In the genomic region with DNA sequence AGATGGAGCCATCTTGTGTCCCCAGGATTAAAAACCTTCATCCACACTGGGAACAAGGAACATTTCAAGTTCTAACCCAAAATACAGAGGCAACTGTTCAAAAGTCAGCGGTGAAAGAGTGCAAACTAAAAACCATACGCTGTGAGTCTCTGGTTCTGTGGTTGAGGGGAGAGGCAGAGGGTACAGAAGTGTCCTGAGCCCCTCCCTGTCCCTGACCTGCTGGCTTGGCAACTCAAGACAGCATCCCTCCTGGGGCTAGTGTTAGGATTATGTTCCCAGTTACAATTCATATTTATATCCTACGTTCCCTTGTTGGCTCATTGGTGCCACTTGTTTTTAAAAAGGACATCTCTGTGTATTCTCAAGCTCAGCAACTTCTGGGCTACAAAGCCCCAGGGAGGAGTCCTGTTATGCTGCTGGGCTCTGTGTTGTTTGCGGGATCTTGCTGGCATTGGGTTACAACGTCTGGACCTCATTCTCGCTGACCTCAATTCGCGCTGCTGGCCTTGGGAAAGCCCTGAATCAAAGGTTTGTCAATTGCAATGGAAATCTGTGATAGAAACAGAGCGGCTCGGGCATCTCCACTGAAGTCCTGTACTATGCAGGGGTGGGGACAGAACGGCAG, we compare ENCODE assay signal across 20 cellular contexts.
DNase-seq lines count a peak whose midpoint lies in the region; ATAC-seq and TF ChIP-seq lines count a peak whose summit lies in the region.
"Had no signal": no experiment of that assay in that cellular context is flagged by ENCODE, and none has a peak within 500 bp of the region (broad histone marks: within the 10 kb centered on the region; RNA-seq: fewer than 3 reads in every experiment).

No MANE protein-coding gene starts in this region.

- peaks cover 47% of the 10 kb centered on the region for H3K4me1 Mint-ChIP-seq in WTC11

- H3K9me2 ChIP-seq in Karpas-422 (replicated peaks; ENCODE audit: insufficient read depth, low read length) = no peaks in the 10 kb centered on the region

- H3K36me3 ChIP-seq in left ventricle myocardium inferior (no peaks in the 10 kb centered on the region), mesodermal cell (ENCODE audit: control insufficient read depth, insufficient read depth, low read length) (no peaks in the 10 kb centered on the region), testis (ENCODE audit: low read depth, missing control alignments) (no peaks in the 10 kb centered on the region), Karpas-422 (ENCODE audit: insufficient read depth, low read length) (no peaks in the 10 kb centered on the region)

- peaks cover 7% of the 10 kb centered on the region for H3K4me1 ChIP-seq in left ventricle myocardium inferior
- H3K4me1 ChIP-seq in mesodermal cell (ENCODE audit: control insufficient read depth, insufficient read depth, low read length, poor library complexity, severe bottlenecking) = no peaks in the 10 kb centered on the region
- H3K4me1 ChIP-seq in testis = no peaks in the 10 kb centered on the region
- H3K4me1 ChIP-seq in Karpas-422 (ENCODE audit: low read length) = no peaks in the 10 kb centered on the region

- H3K9ac ChIP-seq in Karpas-422 (ENCODE audit: low read length) = no peak overlapping the region

- DNase-seq in Right ventricle myocardium inferior (ENCODE audit: missing footprints) = peak; percentile 57
- DNase-seq in left ventricle myocardium inferior = no peak
- DNase-seq in WTC11 (ENCODE audit: low spot score) = no peak
- peak; percentile 30 for DNase-seq in testis
- no peak for DNase-seq in Karpas-422
- DNase-seq: activated CD4-positive, alpha-beta T cell treated with anti-CD3 and anti-CD28 coated beads for 4 hours; activated CD8-positive, alpha-beta memory T cell treated with anti-CD3 and anti-CD28 coated beads, Interleukin-2, amount 50 U/mL, for 48 hours; activated effector memory CD4-positive, alpha-beta T cell treated with anti-CD3 and anti-CD28 coated beads, Interleukin-2, amount 50 U/mL, for 16 hours; KG1; left cardiac atrium; mucosa of descending colon; NCI-H2081; NCI-H526; occipital lobe; PC-9; right cardiac atrium had no signal

- no peaks in the 10 kb centered on the region for H3K27me3 Mint-ChIP-seq in WTC11 (ENCODE audit: low read depth)

- H3K4me3 ChIP-seq in left ventricle myocardium inferior (no peak overlapping the region), mesodermal cell (ENCODE audit: extremely low read depth, insufficient read depth, low read length, poor library complexity, severe bottlenecking) (no peak overlapping the region), testis (no peak overlapping the region), Karpas-422 (ENCODE audit: low read length) (no peak overlapping the region)
- H3K4me3 ChIP-seq: mucosa of descending colon, PC-9 had no signal

- WGBS in mesodermal cell (ENCODE audit: insufficient coverage in 2 of 2), 2 experiments = 78 to 95% methylated on average over 7 to 10 of the region's 11 CpGs
- 55 to 60% methylated on average over 11 of the region's 11 CpGs for WGBS in testis, 2 donors

- no peak overlapping the region for H3K27ac ChIP-seq in left ventricle myocardium inferior (replicated peaks)
- H3K27ac ChIP-seq in mesodermal cell (ENCODE audit: low read depth, low read length, severe bottlenecking) = peak overlapping the region; percentile 24
- H3K27ac ChIP-seq in testis = peak overlapping the region; percentile 25 to 59
- H3K27ac ChIP-seq in Karpas-422 (ENCODE audit: low read length) = no peak overlapping the region
- H3K27ac ChIP-seq: PC-9 had no signal

- H3K36me3 Mint-ChIP-seq in WTC11 = no peaks in the 10 kb centered on the region
- H3K36me3 Mint-ChIP-seq: stimulated activated effector memory CD8-positive, alpha-beta T cell treated with anti-CD3 and anti-CD28 coated beads, Interleukin-12 subunit alpha, Interleukin-12 subunit beta, amount 100 ng/mL, for 72 hours had no signal

- no peak for TF ChIP-seq POLR2A in testis (IDR thresholded peaks at IDR 0.05)

- no peak overlapping the region for H2AFZ ChIP-seq in Karpas-422 (ENCODE audit: low read length)
- H2AFZ ChIP-seq: PC-9 had no signal

- no peaks in the 10 kb centered on the region for H4K20me1 ChIP-seq in Karpas-422 (ENCODE audit: insufficient read depth, low read depth, low read length)

- H3K27me3 ChIP-seq in left ventricle myocardium inferior (ENCODE audit: low read depth) = peaks cover 48% of the 10 kb centered on the region
- no peaks in the 10 kb centered on the region for H3K27me3 ChIP-seq in testis
- H3K27me3 ChIP-seq in Karpas-422 (ENCODE audit: low read length) = no peaks in the 10 kb centered on the region

- H3K4me3 Mint-ChIP-seq in WTC11 = no peak overlapping the region
- H3K4me3 Mint-ChIP-seq: stimulated activated effector memory CD8-positive, alpha-beta T cell treated with anti-CD3 and anti-CD28 coated beads, Interleukin-12 subunit alpha, Interleukin-12 subunit beta, amount 100 ng/mL, for 72 hours had no signal

- no peak for TF ChIP-seq CTCF in left ventricle myocardium inferior (IDR thresholded peaks at IDR 0.05; ENCODE audit: borderline replicate concordance)
- TF ChIP-seq CTCF in WTC11 (IDR thresholded peaks at IDR 0.05) = no peak
- TF ChIP-seq CTCF in testis (IDR thresholded peaks at IDR 0.05) = no peak

- CTCF ChIA-PET in WTC11 (lab: Charles Lee) = interaction anchor here (0.5 to 3.2 kb wide), 20 partner anchors 9 to 669 kb away, joined by 3 to 22 read pairs (median 4); no protein-coding TSS in a partner anchor

- ATAC-seq in Right ventricle myocardium inferior (peak; percentile 23), WTC11 (peak; percentile 6; the same call in 1 of the 2 replicates), GM21390 (IDR thresholded peaks at IDR 0.05; ENCODE audit: unreplicated experiment) (no peak), GM19395 (IDR thresholded peaks at IDR 0.05; ENCODE audit: unreplicated experiment) (no peak)
- ATAC-seq: left cardiac atrium; mucosa of descending colon; stimulated activated effector memory CD8-positive, alpha-beta T cell treated with anti-CD3 and anti-CD28 coated beads, Interleukin-12 subunit alpha, Interleukin-12 subunit beta, amount 100 ng/mL, for 72 hours had no signal

- no peaks in the 10 kb centered on the region for H3K9me3 ChIP-seq in left ventricle myocardium inferior (replicated peaks)
- no peaks in the 10 kb centered on the region for H3K9me3 ChIP-seq in mesodermal cell (ENCODE audit: control insufficient read depth, low read length)
- no peaks in the 10 kb centered on the region for H3K9me3 ChIP-seq in testis
- H3K9me3 ChIP-seq in Karpas-422 (ENCODE audit: low read length) = no peaks in the 10 kb centered on the region
- H3K9me3 ChIP-seq: mucosa of descending colon had no signal

- H3K4me2 ChIP-seq in Karpas-422 (ENCODE audit: low read depth, low read length, poor library complexity, severe bottlenecking) = no peak overlapping the region
- H3K4me2 ChIP-seq: PC-9 had no signal

- POLR2A ChIA-PET in WTC11 (lab: Charles Lee) = no interaction called here

- no peak overlapping the region for H3K27ac Mint-ChIP-seq in WTC11
- H3K27ac Mint-ChIP-seq: stimulated activated effector memory CD8-positive, alpha-beta T cell treated with anti-CD3 and anti-CD28 coated beads, Interleukin-12 subunit alpha, Interleukin-12 subunit beta, amount 100 ng/mL, for 72 hours had no signal

- H3K79me2 ChIP-seq in Karpas-422 (ENCODE audit: low read length) = no peaks in the 10 kb centered on the region

- H3K9me3 Mint-ChIP-seq in WTC11 = peaks cover 10% of the 10 kb centered on the region
- H3K9me3 Mint-ChIP-seq: stimulated activated effector memory CD8-positive, alpha-beta T cell treated with anti-CD3 and anti-CD28 coated beads, Interleukin-12 subunit alpha, Interleukin-12 subunit beta, amount 100 ng/mL, for 72 hours had no signal

- intact Hi-C loops in Right ventricle myocardium inferior (cut with DNase I) = no loop called here
- intact Hi-C loops in left ventricle myocardium inferior (cut with micrococcal nuclease) = no loop called here
- intact Hi-C loops in testis (cut with DNase I; ENCODE audit: low total_unique reads) = no loop called here

TF ChIP-seq in WTC11, 78 proteins besides CTCF, POLR2A, EP300 and RAD21 (continues in another document):
- TF ChIP-seq, protein P1, sequence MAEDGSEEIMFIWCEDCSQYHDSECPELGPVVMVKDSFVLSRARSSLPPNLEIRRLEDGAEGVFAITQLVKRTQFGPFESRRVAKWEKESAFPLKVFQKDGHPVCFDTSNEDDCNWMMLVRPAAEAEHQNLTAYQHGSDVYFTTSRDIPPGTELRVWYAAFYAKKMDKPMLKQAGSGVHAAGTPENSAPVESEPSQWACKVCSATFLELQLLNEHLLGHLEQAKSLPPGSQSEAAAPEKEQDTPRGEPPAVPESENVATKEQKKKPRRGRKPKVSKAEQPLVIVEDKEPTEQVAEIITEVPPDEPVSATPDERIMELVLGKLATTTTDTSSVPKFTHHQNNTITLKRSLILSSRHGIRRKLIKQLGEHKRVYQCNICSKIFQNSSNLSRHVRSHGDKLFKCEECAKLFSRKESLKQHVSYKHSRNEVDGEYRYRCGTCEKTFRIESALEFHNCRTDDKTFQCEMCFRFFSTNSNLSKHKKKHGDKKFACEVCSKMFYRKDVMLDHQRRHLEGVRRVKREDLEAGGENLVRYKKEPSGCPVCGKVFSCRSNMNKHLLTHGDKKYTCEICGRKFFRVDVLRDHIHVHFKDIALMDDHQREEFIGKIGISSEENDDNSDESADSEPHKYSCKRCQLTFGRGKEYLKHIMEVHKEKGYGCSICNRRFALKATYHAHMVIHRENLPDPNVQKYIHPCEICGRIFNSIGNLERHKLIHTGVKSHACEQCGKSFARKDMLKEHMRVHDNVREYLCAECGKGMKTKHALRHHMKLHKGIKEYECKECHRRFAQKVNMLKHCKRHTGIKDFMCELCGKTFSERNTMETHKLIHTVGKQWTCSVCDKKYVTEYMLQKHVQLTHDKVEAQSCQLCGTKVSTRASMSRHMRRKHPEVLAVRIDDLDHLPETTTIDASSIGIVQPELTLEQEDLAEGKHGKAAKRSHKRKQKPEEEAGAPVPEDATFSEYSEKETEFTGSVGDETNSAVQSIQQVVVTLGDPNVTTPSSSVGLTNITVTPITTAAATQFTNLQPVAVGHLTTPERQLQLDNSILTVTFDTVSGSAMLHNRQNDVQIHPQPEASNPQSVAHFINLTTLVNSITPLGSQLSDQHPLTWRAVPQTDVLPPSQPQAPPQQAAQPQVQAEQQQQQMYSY (CRISPR knock-in tag; IDR thresholded peaks at IDR 0.05) = no peak

Comparison
In these comparisons a context has a peak if more than half of its experiments do, and no peak if none do; other contexts are left out.
1. DNase-seq: peak in Right ventricle myocardium inferior (single experiment) and testis (single experiment); none in left ventricle myocardium inferior (single experiment), WTC11 (single experiment) and Karpas-422 (single experiment).
2. ATAC-seq: peak in Right ventricle myocardium inferior (single experiment) and WTC11 (single experiment); none in GM21390 (single experiment) and GM19395 (single experiment).
3. H3K27ac ChIP-seq: peak in mesodermal cell (single experiment) and testis (2 of 2); none in left ventricle myocardium inferior (single experiment) and Karpas-422 (single experiment).